Comparison of ENCODE assay signal across 15 cellular contexts in the genomic region with DNA sequence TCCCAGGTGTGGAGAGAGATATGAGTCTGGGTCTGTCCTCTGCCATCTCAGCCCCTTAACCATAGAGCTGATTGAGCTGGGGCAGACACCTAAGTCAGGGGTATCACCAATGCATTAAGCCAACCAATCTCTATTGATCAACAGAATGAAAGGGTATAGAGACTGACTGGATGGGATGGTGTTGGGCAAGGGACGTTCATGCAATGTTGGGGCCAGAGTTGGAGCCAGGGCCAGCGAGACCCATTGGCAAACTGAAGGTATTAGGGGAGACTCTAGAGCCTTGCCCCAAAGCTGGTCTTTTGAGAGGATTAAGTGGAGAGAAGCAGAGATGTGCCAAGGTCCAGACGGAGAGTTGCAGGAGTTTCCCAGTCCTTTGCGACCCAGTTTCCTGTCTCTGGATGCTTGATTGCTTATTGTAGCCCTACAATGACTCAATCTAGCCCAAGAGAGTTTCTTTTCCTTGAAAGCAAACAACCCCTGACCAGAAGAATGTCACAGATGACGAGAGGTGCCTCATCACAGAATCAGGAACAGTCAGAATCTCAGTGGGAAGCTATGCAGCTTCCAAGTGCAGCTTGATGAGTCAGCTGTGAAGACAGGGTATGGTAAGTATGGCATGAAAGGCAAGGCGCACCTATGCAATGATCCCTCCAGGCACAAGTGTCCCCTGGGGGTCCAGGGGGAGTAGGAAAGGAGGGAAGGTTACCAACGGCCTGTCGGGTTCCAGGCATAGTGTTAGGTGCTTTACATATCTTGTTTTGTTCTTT.
A peak's percentile ranks its signal among the peaks of the same experiment; 100 is the strongest.
DNase-seq lines count a peak whose midpoint lies in the region; TF ChIP-seq lines count a peak whose summit lies in the region.
"Had no signal": no experiment of that assay in that cellular context is flagged by ENCODE, and none has a peak within 500 bp of the region (broad histone marks: within the 10 kb centered on the region; RNA-seq: fewer than 3 reads in every experiment).

No MANE protein-coding gene starts in this region.

- TF ChIP-seq CTCF in AG10803 (conservative IDR thresholded peaks at IDR 0.05; ENCODE audit: low read length) = no peak

- no peak overlapping the region for H3K4me3 ChIP-seq in AG10803 (ENCODE audit: low read length)
- H3K4me3 ChIP-seq: prostate gland had no signal

- DNase-seq in AG10803 (ENCODE audit: low read depth) (peak; percentile 11), HS-5 (ENCODE audit: low read depth) (peak; percentile 40), astrocyte of the hippocampus (ENCODE audit: low read depth, low spot score) (peak; percentile 89), kidney tubule cell (ENCODE audit: low spot score) (peak; percentile 97), NCI-H1436 (lab: John Stamatoyannopoulos, UW) (no peak), posterior cingulate gyrus (no peak), amygdala (lab: John Stamatoyannopoulos, UW) (no peak), NCI-H1105 (lab: John Stamatoyannopoulos, UW) (no peak)
- DNase-seq: activated CD8-positive, alpha-beta memory T cell treated with anti-CD3 and anti-CD28 coated beads for 24 hours; caudate nucleus; CD4-positive, alpha-beta T cell; NCI-H2227 treated with DMSO at 0.1 percent for 48 hours; stimulated activated CD4-positive, alpha-beta T cell treated with anti-CD3 and anti-CD28 coated beads, Interleukin-2, amount 100 ng/mL, for 48 hours; stimulated activated naive B cell treated with anti-CD40 and anti-IgM and Interleukin-4, amounts not matched to agents 10 μg/mL and 1 μg/mL and 100 μg/mL, for 72 hours had no signal

- intact Hi-C loops in posterior cingulate gyrus (cut with DNase I) = no loop called here

Comparison
In these comparisons a context has a peak if more than half of its experiments do, and no peak if none do; other contexts are left out.
1. DNase-seq: peak in AG10803 (single experiment), HS-5 (single experiment), astrocyte of the hippocampus (single experiment) and kidney tubule cell (single experiment); none in NCI-H1436 (single experiment), posterior cingulate gyrus (0 of 10), amygdala (0 of 56) and NCI-H1105 (single experiment).